Comparison of ENCODE assay signal across 7 cellular contexts in the genomic region with DNA sequence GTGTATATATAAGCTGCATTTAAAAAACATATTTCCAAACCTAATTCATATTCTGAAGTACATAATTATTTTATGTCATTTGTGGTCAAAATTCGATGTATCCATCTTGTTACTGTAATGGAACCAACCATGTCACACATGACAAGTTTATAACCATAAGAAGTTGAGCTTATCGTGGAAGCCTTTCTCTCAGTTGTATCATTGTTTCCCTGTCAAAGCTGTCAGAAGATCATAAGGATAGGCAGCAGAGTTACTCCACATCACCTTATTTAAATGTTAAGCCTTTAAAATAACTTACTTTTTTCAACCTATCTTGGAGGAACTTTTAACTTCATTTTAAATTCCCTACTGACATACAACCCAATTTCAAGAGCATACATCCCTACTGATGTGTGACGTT.
"Had no signal": no experiment of that assay in that cellular context is flagged by ENCODE, and none has a peak within 500 bp of the region (broad histone marks: within the 10 kb centered on the region; RNA-seq: fewer than 3 reads in every experiment).

No MANE protein-coding gene starts in this region.

- DNase-seq: IMR-90, KBM-7, KG1 had no signal

- H3K27ac ChIP-seq: HL-60 had no signal

- FAIRE-seq: HepG2, HTR-8/SVneo, K562 had no signal

- H3K4me3 ChIP-seq: K562 had no signal
